ENCODE assay signal across 9 cellular contexts in genomic region chr14:49863483-49864262, GRCh38. TPM values are rescaled to one million over a fixed set of nuclear protein-coding genes. Genes with fewer than 3 reads are reported as not detected.
A peak's percentile ranks its signal among the peaks of the same experiment; 100 is the strongest.
DNase-seq lines count a peak whose midpoint lies in the region; ATAC-seq, FAIRE-seq and TF ChIP-seq lines count a peak whose summit lies in the region.
"Had no signal": no experiment of that assay in that cellular context is flagged by ENCODE, and none has a peak within 500 bp of the region (broad histone marks: within the 10 kb centered on the region; RNA-seq: fewer than 3 reads in every experiment).

No MANE protein-coding gene starts in this region.

- TF ChIP-seq POLR2A in upper lobe of left lung (IDR thresholded peaks at IDR 0.05) = peak in 1 of 4 donors; percentile 9

- H3K27ac ChIP-seq in kidney (ENCODE audit: low read depth in 2 of 2, low read length in 2 of 2) (peak overlapping the region; percentile 96 to 97), upper lobe of left lung (peak overlapping the region; percentile 97 to 98 (median 97))

- H3K27ac Mint-ChIP-seq in activated naive CD4-positive, alpha-beta T cell treated with anti-CD3 and anti-CD28 coated beads, Interleukin-2, amount 10 ng/mL, durations not matched to agents 7 days and 5 days = no peak overlapping the region
- no peak overlapping the region for H3K27ac Mint-ChIP-seq in activated CD4-positive, alpha-beta memory T cell treated with anti-CD3 and anti-CD28 coated beads for 36 hours
- H3K27ac Mint-ChIP-seq: activated T-cell treated with anti-CD3 and anti-CD28 coated beads, Interleukin-2, amount 50 U/mL, for 72 hours had no signal

- H3K9ac ChIP-seq in kidney (ENCODE audit: low read length in 2 of 2) = peak overlapping the region; percentile 98

- H3K36me3 ChIP-seq in kidney (ENCODE audit: control insufficient read depth in 1 of 2, insufficient read depth in 2 of 2, low read length in 2 of 2) (no peaks in the 10 kb centered on the region), upper lobe of left lung (no peaks in the 10 kb centered on the region)

- H3K36me3 Mint-ChIP-seq in activated naive CD4-positive, alpha-beta T cell treated with anti-CD3 and anti-CD28 coated beads, Interleukin-2, amount 10 ng/mL, durations not matched to agents 7 days and 5 days = peaks cover 3% of the 10 kb centered on the region
- no peaks in the 10 kb centered on the region for H3K36me3 Mint-ChIP-seq in activated CD4-positive, alpha-beta memory T cell treated with anti-CD3 and anti-CD28 coated beads for 36 hours

- H3K4me1 ChIP-seq in kidney (ENCODE audit: control insufficient read depth in 1 of 2, insufficient read depth in 1 of 2, low read depth in 1 of 2, low read length in 2 of 2) = peaks cover 8% of the 10 kb centered on the region in 2 donors
- H3K4me1 ChIP-seq in upper lobe of left lung = peaks cover 14 to 46% (median 19%) of the 10 kb centered on the region in 4 donors

- POLR2A ChIA-PET in activated CD4-positive, alpha-beta memory T cell treated with anti-CD3 and anti-CD28 coated beads for 36 hours (lab: Charles Lee) = interaction anchor here (0.7 to 6.7 kb wide), 29 partner anchors 11 to 278 kb away, joined by 3 to 83 read pairs (median 6); partner anchors contain the start of genes ARF6, KLHDC2, NEMF and RPS29

- ATAC-seq in upper lobe of left lung (ENCODE audit: low FRiP score in 2 of 2) = no peak
- ATAC-seq in HG03520 (IDR thresholded peaks at IDR 0.05; ENCODE audit: unreplicated experiment) = no peak
- ATAC-seq in HG03457 (IDR thresholded peaks at IDR 0.05; ENCODE audit: unreplicated experiment) = no peak
- ATAC-seq in HG02623 (IDR thresholded peaks at IDR 0.05; ENCODE audit: unreplicated experiment) = no peak

- WGBS in upper lobe of left lung, 2 donors = 15 to 19% methylated on average over 9 of the region's 9 CpGs

- H3K4me1 Mint-ChIP-seq in activated naive CD4-positive, alpha-beta T cell treated with anti-CD3 and anti-CD28 coated beads, Interleukin-2, amount 10 ng/mL, durations not matched to agents 7 days and 5 days = peaks cover 35% of the 10 kb centered on the region
- H3K4me1 Mint-ChIP-seq in activated CD4-positive, alpha-beta memory T cell treated with anti-CD3 and anti-CD28 coated beads for 36 hours (ENCODE audit: low read depth) = peaks cover 20% of the 10 kb centered on the region

- TF ChIP-seq CTCF in kidney (IDR thresholded peaks at IDR 0.05; ENCODE audit: borderline replicate concordance, extremely low read depth, insufficient read depth) = no peak
- no peak for TF ChIP-seq CTCF in upper lobe of left lung (IDR thresholded peaks at IDR 0.05)

- H3K9me3 ChIP-seq in kidney (ENCODE audit: control insufficient read depth in 1 of 2, low read length in 2 of 2) (no peaks in the 10 kb centered on the region), upper lobe of left lung (no peaks in the 10 kb centered on the region)

- CTCF ChIA-PET in activated naive CD4-positive, alpha-beta T cell treated with anti-CD3 and anti-CD28 coated beads, Interleukin-2, amount 10 ng/mL, durations not matched to agents 7 days and 5 days (lab: Charles Lee) = interaction anchor here (0.5 to 4.7 kb wide), 25 partner anchors 10 to 241 kb away, joined by 3 to 103 read pairs (median 7); partner anchors contain the start of genes ARF6 and NEMF
- CTCF ChIA-PET in activated CD4-positive, alpha-beta memory T cell treated with anti-CD3 and anti-CD28 coated beads for 36 hours (lab: Charles Lee) = interaction anchor here (0.7 to 8.3 kb wide), 25 partner anchors 13 to 263 kb away, joined by 3 to 179 read pairs (median 16); partner anchors contain the start of genes ARF6, KLHDC2, MGAT2 and NEMF

- TF ChIP-seq EP300 in upper lobe of left lung (IDR thresholded peaks at IDR 0.05) = no peak

- intact Hi-C loops in activated CD4-positive, alpha-beta memory T cell treated with anti-CD3 and anti-CD28 coated beads for 36 hours (cut with micrococcal nuclease) = loop anchor here (1.0 to 5.0 kb wide), 7 partner anchors 29 to 449 kb away; partner anchors contain the start of genes DMAC2L, KLHDC1, L2HGDH and RPS29
- intact Hi-C loops in kidney (cut with DNase I) = no loop called here

- peak; percentile 38 for DNase-seq in activated naive CD4-positive, alpha-beta T cell treated with anti-CD3 and anti-CD28 coated beads, Interleukin-2, amount 10 ng/mL, durations not matched to agents 7 days and 5 days
- no peak for DNase-seq in activated naive CD4-positive, alpha-beta T cell treated with Interleukin-2 at 50 U/mL for 16 hours
- peak; percentile 33 for DNase-seq in activated CD4-positive, alpha-beta memory T cell treated with anti-CD3 and anti-CD28 coated beads for 36 hours
- DNase-seq in kidney = no peak
- no peak for DNase-seq in upper lobe of left lung

- H3K4me3 Mint-ChIP-seq in activated naive CD4-positive, alpha-beta T cell treated with anti-CD3 and anti-CD28 coated beads, Interleukin-2, amount 10 ng/mL, durations not matched to agents 7 days and 5 days = no peak overlapping the region
- H3K4me3 Mint-ChIP-seq in activated CD4-positive, alpha-beta memory T cell treated with anti-CD3 and anti-CD28 coated beads for 36 hours = no peak overlapping the region
- H3K4me3 Mint-ChIP-seq: activated T-cell treated with anti-CD3 and anti-CD28 coated beads, Interleukin-2, amount 50 U/mL, for 72 hours had no signal

- H3K4me3 ChIP-seq in kidney (ENCODE audit: low read length in 2 of 2) = peak overlapping the region; percentile 88
- peak overlapping the region; percentile 55 to 64 (median 60) for H3K4me3 ChIP-seq in upper lobe of left lung

- H3K9me3 Mint-ChIP-seq in activated naive CD4-positive, alpha-beta T cell treated with anti-CD3 and anti-CD28 coated beads, Interleukin-2, amount 10 ng/mL, durations not matched to agents 7 days and 5 days = no peaks in the 10 kb centered on the region
- peaks cover 2% of the 10 kb centered on the region for H3K9me3 Mint-ChIP-seq in activated CD4-positive, alpha-beta memory T cell treated with anti-CD3 and anti-CD28 coated beads for 36 hours
- H3K9me3 Mint-ChIP-seq: activated T-cell treated with anti-CD3 and anti-CD28 coated beads, Interleukin-2, amount 50 U/mL, for 72 hours had no signal

- H3K27me3 ChIP-seq in upper lobe of left lung = no peaks in the 10 kb centered on the region

- H3K27me3 Mint-ChIP-seq in activated naive CD4-positive, alpha-beta T cell treated with anti-CD3 and anti-CD28 coated beads, Interleukin-2, amount 10 ng/mL, durations not matched to agents 7 days and 5 days = peaks cover 8% of the 10 kb centered on the region
- peaks cover 2% of the 10 kb centered on the region for H3K27me3 Mint-ChIP-seq in activated CD4-positive, alpha-beta memory T cell treated with anti-CD3 and anti-CD28 coated beads for 36 hours

- no peak for FAIRE-seq in kidney (lab: Jason Lieb, UNC)

RNA-seq across cellular contexts. Expression of gene NEMF, which starts 11.1 kb away (rescaled TPM):
- total RNA-seq in activated CD4-positive, alpha-beta memory T cell treated with anti-CD3 and anti-CD28 coated beads for 36 hours = 10 to 100 TPM; 63.6 to 71.0 TPM
- 79.9 TPM for total RNA-seq in kidney
- 26.1 TPM for polyA plus RNA-seq in kidney (ENCODE audit: insufficient read depth, low read depth, low replicate concordance)
- 100 to 1,000 TPM in 2 of 6 donors, 10 to 100 TPM in 4; 47.9 to 293 (median 73.7) TPM for total RNA-seq in upper lobe of left lung

RNA-seq across cellular contexts. Expression of gene ARF6, which starts 29.2 kb away (rescaled TPM):
- 100 to 1,000 TPM; 198 to 202 TPM for total RNA-seq in activated CD4-positive, alpha-beta memory T cell treated with anti-CD3 and anti-CD28 coated beads for 36 hours
- total RNA-seq in kidney = 87.1 TPM
- 38.9 TPM for polyA plus RNA-seq in kidney (ENCODE audit: insufficient read depth, low read depth, low replicate concordance)
- total RNA-seq in upper lobe of left lung = 10 to 100 TPM; 21.0 to 81.8 (median 61.0) TPM

Comparison
In these comparisons a context has a peak if more than half of its experiments do, and no peak if none do; other contexts are left out.
1. DNase-seq: peak in activated naive CD4-positive, alpha-beta T cell treated with anti-CD3 and anti-CD28 coated beads, Interleukin-2, amount 10 ng/mL, durations not matched to agents 7 days and 5 days (single experiment) and activated CD4-positive, alpha-beta memory T cell treated with anti-CD3 and anti-CD28 coated beads for 36 hours (single experiment); none in activated naive CD4-positive, alpha-beta T cell treated with Interleukin-2 at 50 U/mL for 16 hours (single experiment), kidney (single experiment) and upper lobe of left lung (0 of 2).